ENCODE assay signal across 1 cellular context in genomic region chr2:130832296-130832940, GRCh38.
TF ChIP-seq lines count a peak whose summit lies in the region.

No MANE protein-coding gene starts in this region.

TF ChIP-seq in H1, 55 proteins besides CTCF, POLR2A, EP300 and RAD21 (continued from another document):
- TF ChIP-seq NRF1 (IDR thresholded peaks at IDR 0.05; ENCODE audit: low read depth, low read length) (no peak), SP1 (IDR thresholded peaks at IDR 0.05; ENCODE audit: low read depth, low read length) (no peak), EGR1 (IDR thresholded peaks at IDR 0.05; ENCODE audit: borderline replicate concordance, low read depth, low read length) (no peak), TEAD4 (IDR thresholded peaks at IDR 0.05; ENCODE audit: low read depth, low read length) (no peak), PHF8 (conservative IDR thresholded peaks at IDR 0.05; ENCODE audit: low read depth, low read length) (no peak), SAP30 (IDR thresholded peaks at IDR 0.05; ENCODE audit: insufficient read depth, insufficient replicate concordance, low read length) (no peak), JUND (IDR thresholded peaks at IDR 0.05; ENCODE audit: low read length) (no peak), RFX5 (IDR thresholded peaks at IDR 0.05; ENCODE audit: borderline replicate concordance, low read depth, low read length) (no peak), CREB1 (IDR thresholded peaks at IDR 0.05) (no peak), KDM1A (IDR thresholded peaks at IDR 0.05; ENCODE audit: borderline replicate concordance, low read length) (no peak), SP4 (IDR thresholded peaks at IDR 0.05; ENCODE audit: low read length) (no peak), BACH1 (IDR thresholded peaks at IDR 0.05; ENCODE audit: low read length) (no peak), GABPA (IDR thresholded peaks at IDR 0.05; ENCODE audit: borderline replicate concordance, insufficient read depth, low read length) (no peak)
TF ChIP-seq in H1: peak in this region for 0.
